ENCODE assay signal across 42 cellular contexts in genomic region chr22:24737582-24737981, GRCh38. TPM values are rescaled to one million over a fixed set of nuclear protein-coding genes. Genes with fewer than 3 reads are reported as not detected.
"Had no signal": no experiment of that assay in that cellular context is flagged by ENCODE, and none has a peak within 500 bp of the region (broad histone marks: within the 10 kb centered on the region; RNA-seq: fewer than 3 reads in every experiment).

No MANE protein-coding gene starts in this region.

- H3K4me3 ChIP-seq: ascending aorta, cardiac muscle cell had no signal

- H3K9me3 Mint-ChIP-seq: activated CD4-positive, alpha-beta memory T cell treated with anti-CD3 and anti-CD28 coated beads, Interleukin-2, amount 10 ng/mL, durations not matched to agents 7 days and 5 days; activated CD4-positive, alpha-beta T cell treated with anti-CD3 and anti-CD28 coated beads, Interleukin-2, amount 10 ng/mL, durations not matched to agents 7 days and 5 days; activated naive CD4-positive, alpha-beta T cell treated with anti-CD3 and anti-CD28 coated beads, Interleukin-2, amount 10 ng/mL, durations not matched to agents 7 days and 5 days; activated naive CD4-positive, alpha-beta T cell treated with anti-CD3 and anti-CD28 coated beads, Interleukin-2, amount 50 U/mL, for 24 hours; activated naive CD8-positive, alpha-beta T cell treated with anti-CD3 and anti-CD28 coated beads, Interleukin-2, amount 10 ng/mL, durations not matched to agents 7 days and 5 days; activated naive CD8-positive, alpha-beta T cell treated with anti-CD3 and anti-CD28 coated beads, Interleukin-2, amount 50 U/mL, for 24 hours; activated T-cell treated with anti-CD3 and anti-CD28 coated beads, Interleukin-2, amount 50 U/mL, for 24 hours; activated T-helper 2 cell treated with anti-CD3 and anti-CD28 coated beads, Interferon-gamma antibody, Interleukin-2, Interleukin-4, amounts not matched to agents 10 μg/mL and 5 μg/mL and 100 μg/mL, durations not matched to agents 14 hours and 24 hours and 36 hours; central memory CD8-positive, alpha-beta T cell; T-helper 1 cell treated with Interleukin-12 subunit alpha and Interleukin-12 subunit beta and Interleukin-4 antibody, amounts not matched to agents 30 μg/mL and 1 μg/mL, for 36 hours; T-helper 2 cell treated with Interferon-gamma antibody and Interleukin-4, amounts not matched to agents 5 μg/mL and 100 μg/mL, for 36 hours had no signal

- H3K4me1 Mint-ChIP-seq: activated CD4-positive, alpha-beta memory T cell treated with anti-CD3 and anti-CD28 coated beads, Interleukin-2, amount 10 ng/mL, durations not matched to agents 7 days and 5 days; activated CD4-positive, alpha-beta T cell treated with anti-CD3 and anti-CD28 coated beads for 36 hours; activated CD4-positive, alpha-beta T cell treated with anti-CD3 and anti-CD28 coated beads, Interleukin-2, amount 10 ng/mL, durations not matched to agents 7 days and 5 days; activated CD8-positive, alpha-beta memory T cell treated with anti-CD3 and anti-CD28 coated beads, Interleukin-2, amount 10 ng/mL, durations not matched to agents 7 days and 5 days; activated naive CD4-positive, alpha-beta T cell treated with anti-CD3 and anti-CD28 coated beads, Interleukin-2, amount 10 ng/mL, durations not matched to agents 7 days and 5 days; activated naive CD4-positive, alpha-beta T cell treated with anti-CD3 and anti-CD28 coated beads, Interleukin-2, amount 50 U/mL, for 24 hours; activated naive CD8-positive, alpha-beta T cell treated with anti-CD3 and anti-CD28 coated beads, Interleukin-2, amount 10 ng/mL, durations not matched to agents 7 days and 5 days; activated naive CD8-positive, alpha-beta T cell treated with anti-CD3 and anti-CD28 coated beads, Interleukin-2, amount 50 U/mL, for 24 hours; brain; central memory CD8-positive, alpha-beta T cell had no signal

- H3K4me1 ChIP-seq: ascending aorta had no signal

- H3K36me3 ChIP-seq: ascending aorta, cardiac muscle cell, WERI-Rb-1 had no signal

- H3K4me3 Mint-ChIP-seq: activated CD4-positive, alpha-beta memory T cell treated with anti-CD3 and anti-CD28 coated beads, Interleukin-2, amount 10 ng/mL, durations not matched to agents 7 days and 5 days; activated CD4-positive, alpha-beta T cell treated with anti-CD3 and anti-CD28 coated beads for 36 hours; activated CD4-positive, alpha-beta T cell treated with anti-CD3 and anti-CD28 coated beads, Interleukin-2, amount 10 ng/mL, durations not matched to agents 7 days and 5 days; activated CD8-positive, alpha-beta memory T cell treated with anti-CD3 and anti-CD28 coated beads, Interleukin-2, amount 10 ng/mL, durations not matched to agents 7 days and 5 days; activated CD8-positive, alpha-beta T cell treated with anti-CD3 and anti-CD28 coated beads, Interleukin-2, amount 10 ng/mL, durations not matched to agents 7 days and 5 days; activated naive CD4-positive, alpha-beta T cell treated with anti-CD3 and anti-CD28 coated beads, Interleukin-2, amount 10 ng/mL, durations not matched to agents 7 days and 5 days; activated naive CD4-positive, alpha-beta T cell treated with anti-CD3 and anti-CD28 coated beads, Interleukin-2, amount 50 U/mL, for 24 hours; activated naive CD8-positive, alpha-beta T cell; activated naive CD8-positive, alpha-beta T cell treated with anti-CD3 and anti-CD28 coated beads, Interleukin-2, amount 10 ng/mL, durations not matched to agents 7 days and 5 days; activated naive CD8-positive, alpha-beta T cell treated with anti-CD3 and anti-CD28 coated beads, Interleukin-2, amount 50 U/mL, for 24 hours; activated T-cell treated with anti-CD3 and anti-CD28 coated beads, Interleukin-2, amount 50 U/mL, for 24 hours; brain; central memory CD8-positive, alpha-beta T cell; T-helper 1 cell treated with Interleukin-12 subunit alpha and Interleukin-12 subunit beta and Interleukin-4 antibody, amounts not matched to agents 30 μg/mL and 1 μg/mL, for 36 hours; T-helper 2 cell treated with Interferon-gamma antibody and Interleukin-4, amounts not matched to agents 5 μg/mL and 100 μg/mL, for 36 hours; WTC11 had no signal

- H3K27ac ChIP-seq: ascending aorta, cardiac muscle cell, WERI-Rb-1 had no signal

- H3K27me3 ChIP-seq: ascending aorta, cardiac muscle cell had no signal

- DNase-seq: activated CD4-positive, alpha-beta memory T cell treated with anti-CD3 and anti-CD28 coated beads, Interleukin-2, amount 10 ng/mL, durations not matched to agents 7 days and 5 days; activated CD4-positive, alpha-beta T cell treated with anti-CD3 and anti-CD28 coated beads for 1 hour; activated CD4-positive, alpha-beta T cell treated with anti-CD3 and anti-CD28 coated beads for 36 hours; activated CD4-positive, alpha-beta T cell treated with anti-CD3 and anti-CD28 coated beads for 48 hours; activated CD4-positive, alpha-beta T cell treated with anti-CD3 and anti-CD28 coated beads, Interleukin-2, amount 10 ng/mL, durations not matched to agents 7 days and 5 days; activated CD4-positive, alpha-beta T cell treated with anti-CD3 and anti-CD28 coated beads, Interleukin-2, amount 50 U/mL, for 48 hours; activated CD4-positive, CD25-positive, alpha-beta regulatory T cell; activated CD8-positive, alpha-beta memory T cell treated with anti-CD3 and anti-CD28 coated beads for 24 hours; activated CD8-positive, alpha-beta memory T cell treated with anti-CD3 and anti-CD28 coated beads, Interleukin-2, amount 10 ng/mL, durations not matched to agents 7 days and 5 days; activated CD8-positive, alpha-beta memory T cell treated with anti-CD3 and anti-CD28 coated beads, Interleukin-2, amount 50 U/mL, for 48 hours; activated CD8-positive, alpha-beta T cell treated with anti-CD3 and anti-CD28 coated beads, Interleukin-2, amount 10 ng/mL, durations not matched to agents 7 days and 5 days; activated effector memory CD4-positive, alpha-beta T cell treated with Interleukin-2 at 50 U/mL for 16 hours; activated gamma-delta T cell; activated naive CD4-positive, alpha-beta T cell treated with anti-CD3 and anti-CD28 coated beads, Interleukin-2, amount 10 ng/mL, durations not matched to agents 7 days and 5 days; activated naive CD4-positive, alpha-beta T cell treated with Interleukin-2 at 50 U/mL for 16 hours; activated naive CD8-positive, alpha-beta T cell treated with anti-CD3 and anti-CD28 coated beads, Interleukin-2, amount 10 ng/mL, durations not matched to agents 7 days and 5 days; activated naive CD8-positive, alpha-beta T cell treated with anti-CD3 and anti-CD28 coated beads, Interleukin-2, amount 50 U/mL, for 24 hours; activated T-cell treated with anti-CD3 and anti-CD28 coated beads, Interleukin-2, amount 50 U/mL, for 24 hours; activated T-cell treated with anti-CD3 and anti-CD28 coated beads, Interleukin-2, amount 50 U/mL, for 48 hours; amygdala; anterior cingulate cortex; caudate nucleus; cerebellar nuclear complex; T-helper 1 cell; T-helper 2 cell; T-helper 9 cell; WERI-Rb-1 had no signal

- FAIRE-seq: bronchial epithelial cell, TTC549 had no signal

- H3K36me3 Mint-ChIP-seq: activated CD8-positive, alpha-beta memory T cell treated with anti-CD3 and anti-CD28 coated beads, Interleukin-2, amount 10 ng/mL, durations not matched to agents 7 days and 5 days; activated naive CD4-positive, alpha-beta T cell treated with anti-CD3 and anti-CD28 coated beads, Interleukin-2, amount 10 ng/mL, durations not matched to agents 7 days and 5 days; activated naive CD4-positive, alpha-beta T cell treated with anti-CD3 and anti-CD28 coated beads, Interleukin-2, amount 50 U/mL, for 24 hours; activated naive CD8-positive, alpha-beta T cell; activated naive CD8-positive, alpha-beta T cell treated with anti-CD3 and anti-CD28 coated beads, Interleukin-2, amount 10 ng/mL, durations not matched to agents 7 days and 5 days; brain; WTC11 had no signal

- ATAC-seq: activated CD4-positive, alpha-beta T cell treated with anti-CD3 and anti-CD28 coated beads for 36 hours; activated CD4-positive, CD25-positive, alpha-beta regulatory T cell treated with anti-CD3 and anti-CD28 coated beads, Interleukin-2, amount 50 U/mL, for 24 hours; activated CD8-positive, alpha-beta memory T cell treated with anti-CD3 and anti-CD28 coated beads, Interleukin-2, amount 10 ng/mL, durations not matched to agents 7 days and 5 days; activated CD8-positive, alpha-beta T cell treated with anti-CD3 and anti-CD28 coated beads, Interleukin-2, amount 10 ng/mL, durations not matched to agents 7 days and 5 days; activated naive CD8-positive, alpha-beta T cell treated with anti-CD3 and anti-CD28 coated beads, Interleukin-2, amount 50 U/mL, for 24 hours; WTC11 had no signal

- H3K9me3 ChIP-seq: ascending aorta had no signal

- H3K27ac Mint-ChIP-seq: activated CD4-positive, alpha-beta memory T cell treated with anti-CD3 and anti-CD28 coated beads, Interleukin-2, amount 10 ng/mL, durations not matched to agents 7 days and 5 days; activated CD4-positive, alpha-beta T cell treated with anti-CD3 and anti-CD28 coated beads for 36 hours; activated CD4-positive, alpha-beta T cell treated with anti-CD3 and anti-CD28 coated beads, Interleukin-2, amount 10 ng/mL, durations not matched to agents 7 days and 5 days; activated CD8-positive, alpha-beta memory T cell treated with anti-CD3 and anti-CD28 coated beads, Interleukin-2, amount 10 ng/mL, durations not matched to agents 7 days and 5 days; activated CD8-positive, alpha-beta T cell treated with anti-CD3 and anti-CD28 coated beads, Interleukin-2, amount 10 ng/mL, durations not matched to agents 7 days and 5 days; activated naive CD4-positive, alpha-beta T cell treated with anti-CD3 and anti-CD28 coated beads, Interleukin-2, amount 10 ng/mL, durations not matched to agents 7 days and 5 days; activated naive CD4-positive, alpha-beta T cell treated with anti-CD3 and anti-CD28 coated beads, Interleukin-2, amount 50 U/mL, for 24 hours; activated naive CD8-positive, alpha-beta T cell; activated naive CD8-positive, alpha-beta T cell treated with anti-CD3 and anti-CD28 coated beads, Interleukin-2, amount 10 ng/mL, durations not matched to agents 7 days and 5 days; activated naive CD8-positive, alpha-beta T cell treated with anti-CD3 and anti-CD28 coated beads, Interleukin-2, amount 50 U/mL, for 24 hours; activated T-cell treated with anti-CD3 and anti-CD28 coated beads, Interleukin-2, amount 50 U/mL, for 24 hours; activated T-helper 2 cell treated with anti-CD3 and anti-CD28 coated beads, Interferon-gamma antibody, Interleukin-2, Interleukin-4, amounts not matched to agents 10 μg/mL and 5 μg/mL and 100 μg/mL, durations not matched to agents 14 hours and 24 hours and 36 hours; brain; T-helper 1 cell treated with Interleukin-12 subunit alpha and Interleukin-12 subunit beta and Interleukin-4 antibody, amounts not matched to agents 30 μg/mL and 1 μg/mL, for 36 hours; T-helper 2 cell treated with Interferon-gamma antibody and Interleukin-4, amounts not matched to agents 5 μg/mL and 100 μg/mL, for 36 hours; WTC11 had no signal

RNA-seq across cellular contexts. Expression of gene PIWIL3, which starts 36.9 kb away (rescaled TPM):
- total RNA-seq: activated CD4-positive, alpha-beta memory T cell treated with anti-CD3 and anti-CD28 coated beads, Interleukin-2, amount 10 ng/mL, durations not matched to agents 7 days and 5 days; activated CD4-positive, alpha-beta T cell treated with anti-CD3 and anti-CD28 coated beads for 36 hours; activated CD4-positive, alpha-beta T cell treated with anti-CD3 and anti-CD28 coated beads, Interleukin-2, amount 10 ng/mL, durations not matched to agents 7 days and 5 days; activated CD8-positive, alpha-beta memory T cell treated with anti-CD3 and anti-CD28 coated beads, Interleukin-2, amount 10 ng/mL, durations not matched to agents 7 days and 5 days; activated CD8-positive, alpha-beta T cell treated with anti-CD3 and anti-CD28 coated beads, Interleukin-2, amount 10 ng/mL, durations not matched to agents 7 days and 5 days; activated naive CD8-positive, alpha-beta T cell treated with anti-CD3 and anti-CD28 coated beads, Interleukin-2, amount 10 ng/mL, durations not matched to agents 7 days and 5 days; activated T-helper 2 cell treated with anti-CD3 and anti-CD28 coated beads, Interferon-gamma antibody, Interleukin-2, Interleukin-4, amounts not matched to agents 10 μg/mL and 5 μg/mL and 100 μg/mL, durations not matched to agents 14 hours and 24 hours and 36 hours; ascending aorta; bronchial epithelial cell; cardiac muscle cell; chondrocyte had no signal
- polyA plus RNA-seq: adipose tissue, cardiac muscle cell had no signal
